ENCODE assay signal across 22 cellular contexts in the genomic region with DNA sequence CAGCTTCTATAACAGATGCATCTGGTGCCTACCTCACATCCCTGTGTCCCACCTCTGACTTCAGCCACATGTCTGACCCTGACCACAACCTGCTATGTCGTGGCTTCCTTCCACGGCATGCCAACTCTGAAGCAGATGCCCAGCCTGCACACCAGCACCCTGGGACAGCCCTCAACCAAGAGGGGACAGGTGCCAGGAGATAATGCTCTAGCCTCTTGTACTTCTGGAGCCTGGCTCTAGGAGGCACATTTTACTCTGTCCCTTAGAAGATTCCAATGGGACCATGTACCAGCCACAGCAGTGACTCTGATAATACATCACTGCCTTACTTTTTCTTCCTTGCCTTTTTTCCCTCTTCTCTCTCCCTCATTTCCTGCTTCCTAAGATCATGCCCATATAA. TPM values are rescaled to one million over a fixed set of nuclear protein-coding genes. Genes with fewer than 3 reads are reported as not detected.
A peak's percentile ranks its signal among the peaks of the same experiment; 100 is the strongest.
DNase-seq lines count a peak whose midpoint lies in the region; ATAC-seq and TF ChIP-seq lines count a peak whose summit lies in the region.
"Had no signal": no experiment of that assay in that cellular context is flagged by ENCODE, and none has a peak within 500 bp of the region (broad histone marks: within the 10 kb centered on the region; RNA-seq: fewer than 3 reads in every experiment).

No MANE protein-coding gene starts in this region.

- H3K9me2 ChIP-seq in Karpas-422 (replicated peaks; ENCODE audit: insufficient read depth, low read length) (no peaks in the 10 kb centered on the region), hepatocyte (replicated peaks; ENCODE audit: insufficient read depth) (no peaks in the 10 kb centered on the region)

- no peak overlapping the region for H3K4me3 Mint-ChIP-seq in chondrocyte (ENCODE audit: unreplicated experiment)
- H3K4me3 Mint-ChIP-seq in T-helper 2 cell treated with Interferon-gamma antibody and Interleukin-4, amounts not matched to agents 5 μg/mL and 100 μg/mL, for 36 hours = no peak overlapping the region
- H3K4me3 Mint-ChIP-seq: activated CD8-positive, alpha-beta T cell treated with anti-CD3 and anti-CD28 coated beads, Interleukin-2, amount 10 ng/mL, durations not matched to agents 7 days and 5 days had no signal

- no peaks in the 10 kb centered on the region; the same call in 1 of the 2 replicates for H4K20me1 ChIP-seq in Karpas-422 (ENCODE audit: insufficient read depth, low read depth, low read length)
- no peaks in the 10 kb centered on the region for H4K20me1 ChIP-seq in hepatocyte (ENCODE audit: insufficient read depth, poor library complexity, severe bottlenecking)

- DNase-seq in left ventricle myocardium inferior (no peak), heart left ventricle (no peak), Karpas-422 (peak; percentile 57), chondrocyte (ENCODE audit: low spot score) (no peak), hepatocyte (ENCODE audit: low spot score) (no peak)
- DNase-seq in T-helper 2 cell treated with Interferon-gamma antibody and Interleukin-4, amounts not matched to agents 5 μg/mL and 100 μg/mL, for 36 hours (ENCODE audit: low spot score) = no peak
- DNase-seq: activated CD8-positive, alpha-beta T cell treated with anti-CD3 and anti-CD28 coated beads, Interleukin-2, amount 10 ng/mL, durations not matched to agents 7 days and 5 days; activated gamma-delta T cell treated with Interleukin-2 at 50 U/mL for 16 hours; Calu3; GDM1; NCI-H748 treated with DMSO at 0.1 percent for 48 hours; OCI-M1; stimulated activated CD4-positive, alpha-beta T cell treated with anti-CD3 and anti-CD28 coated beads, Interleukin-12 subunit alpha, Interleukin-12 subunit beta, amount 100 ng/mL, for 4 hours; T1000 had no signal

- no peak overlapping the region for H3K4me3 ChIP-seq in left ventricle myocardium inferior
- no peak overlapping the region for H3K4me3 ChIP-seq in heart left ventricle
- H3K4me3 ChIP-seq in Karpas-422 (ENCODE audit: low read length) = 0 out of 2 replicates have a peak overlapping the region, but pooled peaks have one; percentile 44
- no peak overlapping the region for H3K4me3 ChIP-seq in subcutaneous abdominal adipose tissue (ENCODE audit: low read depth in 1 of 5, low read length in 5 of 5)
- no peak overlapping the region for H3K4me3 ChIP-seq in hepatocyte
- H3K4me3 ChIP-seq: coronary artery, right atrium auricular region had no signal

- intact Hi-C loops in left ventricle myocardium inferior (cut with micrococcal nuclease) = no loop called here
- intact Hi-C loops in heart left ventricle (cut with DNase I) = loop anchor here in 1 of 10 donors (5.0 kb wide), 1 partner anchor 36 kb away; no protein-coding TSS in a partner anchor

- peaks cover 5% of the 10 kb centered on the region for H3K36me3 Mint-ChIP-seq in chondrocyte (ENCODE audit: low read depth)
- no peaks in the 10 kb centered on the region for H3K36me3 Mint-ChIP-seq in T-helper 2 cell treated with Interferon-gamma antibody and Interleukin-4, amounts not matched to agents 5 μg/mL and 100 μg/mL, for 36 hours (ENCODE audit: low read depth)

- peak overlapping the region; percentile 68 for H3K4me2 ChIP-seq in Karpas-422 (ENCODE audit: low read depth, low read length, poor library complexity, severe bottlenecking)
- H3K4me2 ChIP-seq in hepatocyte = no peak overlapping the region

- no peak for ATAC-seq in heart left ventricle
- no peak for ATAC-seq in GM18511 (IDR thresholded peaks at IDR 0.05; ENCODE audit: unreplicated experiment)
- ATAC-seq: activated CD4-positive, CD25-positive, alpha-beta regulatory T cell treated with anti-CD3 and anti-CD28 coated beads, Interleukin-2, amount 50 U/mL, for 24 hours; activated CD8-positive, alpha-beta T cell treated with anti-CD3 and anti-CD28 coated beads, Interleukin-2, amount 10 ng/mL, durations not matched to agents 7 days and 5 days had no signal

- H3K9ac ChIP-seq in Karpas-422 (ENCODE audit: low read length) (peak overlapping the region; percentile 68), subcutaneous abdominal adipose tissue (ENCODE audit: low read length in 5 of 5) (peak overlapping the region in 1 of 5 donors; percentile 17)

- TF ChIP-seq CTCF in left ventricle myocardium inferior (IDR thresholded peaks at IDR 0.05; ENCODE audit: borderline replicate concordance) (no peak), heart left ventricle (IDR thresholded peaks at IDR 0.05) (no peak), chondrocyte (IDR thresholded peaks at IDR 0.05) (no peak), hepatocyte (IDR thresholded peaks at IDR 0.05; ENCODE audit: poor library complexity) (no peak)

- H3K27ac ChIP-seq in left ventricle myocardium inferior (replicated peaks) (peak overlapping the region; percentile 93), heart left ventricle (peak overlapping the region in 1 of 12 donors; percentile 84), Karpas-422 (ENCODE audit: low read length) (peak overlapping the region; percentile 98), subcutaneous abdominal adipose tissue (ENCODE audit: low read depth, low read length) (peak overlapping the region; percentile 98), hepatocyte (no peak overlapping the region)
- H3K27ac ChIP-seq: C4-2B, HL-60 had no signal

- peaks cover 38% of the 10 kb centered on the region for H3K27me3 ChIP-seq in left ventricle myocardium inferior (ENCODE audit: low read depth)
- peaks cover 0 to 13% (median 0%) of the 10 kb centered on the region in 9 donors for H3K27me3 ChIP-seq in heart left ventricle
- no peaks in the 10 kb centered on the region for H3K27me3 ChIP-seq in Karpas-422 (ENCODE audit: low read length)
- H3K27me3 ChIP-seq in subcutaneous abdominal adipose tissue (ENCODE audit: control insufficient read depth in 5 of 5, insufficient read depth in 4 of 5, low read length in 5 of 5) = no peaks in the 10 kb centered on the region
- H3K27me3 ChIP-seq in hepatocyte = peaks cover 42% of the 10 kb centered on the region
- H3K27me3 ChIP-seq: right atrium auricular region had no signal

- H3K79me2 ChIP-seq in Karpas-422 (ENCODE audit: low read length) (peaks cover 73% of the 10 kb centered on the region), hepatocyte (no peaks in the 10 kb centered on the region)

- H3K4me1 ChIP-seq in left ventricle myocardium inferior (peaks cover 71% of the 10 kb centered on the region), heart left ventricle (peaks cover 0 to 78% (median 41%) of the 10 kb centered on the region in 12 donors), Karpas-422 (ENCODE audit: low read length) (peaks cover 99% of the 10 kb centered on the region), subcutaneous abdominal adipose tissue (ENCODE audit: control insufficient read depth in 5 of 5, insufficient read depth in 5 of 5, low read length in 5 of 5) (peaks cover 6 to 65% (median 62%) of the 10 kb centered on the region in 5 donors), hepatocyte (ENCODE audit: insufficient read depth) (peaks cover 18% of the 10 kb centered on the region)

- no peaks in the 10 kb centered on the region for H3K9me3 Mint-ChIP-seq in chondrocyte (ENCODE audit: low read depth)
- no peaks in the 10 kb centered on the region for H3K9me3 Mint-ChIP-seq in T-helper 2 cell treated with Interferon-gamma antibody and Interleukin-4, amounts not matched to agents 5 μg/mL and 100 μg/mL, for 36 hours

- WGBS in heart left ventricle, 4 donors = 80 to 85% (median 84%) methylated on average over 2 of the region's 2 CpGs
- 91% methylated on average over 2 of the region's 2 CpGs for WGBS in hepatocyte (ENCODE audit: low lambda C conversion rate, missing lambda C conversion rate)

- TF ChIP-seq POLR2A in heart left ventricle (IDR thresholded peaks at IDR 0.05) = no peak

- H2AFZ ChIP-seq in Karpas-422 (ENCODE audit: low read length) = no peak overlapping the region
- H2AFZ ChIP-seq in hepatocyte = no peak overlapping the region

- H3K9me3 ChIP-seq in left ventricle myocardium inferior (replicated peaks) (no peaks in the 10 kb centered on the region), heart left ventricle (no peaks in the 10 kb centered on the region), Karpas-422 (ENCODE audit: low read length) (no peaks in the 10 kb centered on the region), subcutaneous abdominal adipose tissue (ENCODE audit: control insufficient read depth in 5 of 5, low read length in 5 of 5) (no peaks in the 10 kb centered on the region), hepatocyte (ENCODE audit: low read depth) (no peaks in the 10 kb centered on the region)
- H3K9me3 ChIP-seq: right atrium auricular region had no signal

- peak overlapping the region; percentile 96 for H3K27ac Mint-ChIP-seq in chondrocyte (ENCODE audit: unreplicated experiment)
- no peak overlapping the region for H3K27ac Mint-ChIP-seq in T-helper 2 cell treated with Interferon-gamma antibody and Interleukin-4, amounts not matched to agents 5 μg/mL and 100 μg/mL, for 36 hours
- H3K27ac Mint-ChIP-seq: activated CD8-positive, alpha-beta T cell treated with anti-CD3 and anti-CD28 coated beads, Interleukin-2, amount 10 ng/mL, durations not matched to agents 7 days and 5 days had no signal

- peaks cover 83% of the 10 kb centered on the region for H3K4me1 Mint-ChIP-seq in chondrocyte (ENCODE audit: low read depth)
- no peaks in the 10 kb centered on the region for H3K4me1 Mint-ChIP-seq in T-helper 2 cell treated with Interferon-gamma antibody and Interleukin-4, amounts not matched to agents 5 μg/mL and 100 μg/mL, for 36 hours (ENCODE audit: low read depth)

- H3K27me3 Mint-ChIP-seq in chondrocyte (ENCODE audit: low read depth) = no peaks in the 10 kb centered on the region
- peaks cover 64% of the 10 kb centered on the region for H3K27me3 Mint-ChIP-seq in T-helper 2 cell treated with Interferon-gamma antibody and Interleukin-4, amounts not matched to agents 5 μg/mL and 100 μg/mL, for 36 hours (ENCODE audit: low read depth)

- H3K36me3 ChIP-seq in left ventricle myocardium inferior (no peaks in the 10 kb centered on the region), heart left ventricle (no peaks in the 10 kb centered on the region), Karpas-422 (ENCODE audit: insufficient read depth, low read length) (peaks cover 10% of the 10 kb centered on the region), subcutaneous abdominal adipose tissue (ENCODE audit: control insufficient read depth in 5 of 5, insufficient read depth in 5 of 5, low read length in 5 of 5) (peaks cover 0 to 8% (median 4%) of the 10 kb centered on the region in 5 donors), hepatocyte (replicated peaks; ENCODE audit: insufficient read depth, low read depth) (no peaks in the 10 kb centered on the region)
- H3K36me3 ChIP-seq: right atrium auricular region had no signal

RNA-seq across cellular contexts. Expression of a gene that starts 51.4 kb away (rescaled TPM):
- total RNA-seq in left ventricle myocardium inferior (10.4 TPM), heart left ventricle (10 to 100 TPM in 7 of 9 donors, 1 to 10 TPM in 2; 6.5 to 24.9 (median 11.8) TPM), chondrocyte (60.9 to 71.5 TPM (median 67.9 TPM) in 3 replicates), hepatocyte (6.5 and 12.1 TPM in 2 replicates)
- polyA plus RNA-seq in heart left ventricle (1 to 10 TPM; 4.0 to 4.8 TPM), hepatocyte (7.8 and 9.4 TPM in 2 replicates)
- 93.1 and 101 TPM in 2 replicates for total RNA-seq in Karpas-422 (2014; rRNA removed; shearing (Covaris generic); ENCODE audit: low replicate concordance)
- total RNA-seq: bronchial epithelial cell, Calu3 had no signal
